9 cellular contexts compared by ENCODE assay signal in the genomic region with DNA sequence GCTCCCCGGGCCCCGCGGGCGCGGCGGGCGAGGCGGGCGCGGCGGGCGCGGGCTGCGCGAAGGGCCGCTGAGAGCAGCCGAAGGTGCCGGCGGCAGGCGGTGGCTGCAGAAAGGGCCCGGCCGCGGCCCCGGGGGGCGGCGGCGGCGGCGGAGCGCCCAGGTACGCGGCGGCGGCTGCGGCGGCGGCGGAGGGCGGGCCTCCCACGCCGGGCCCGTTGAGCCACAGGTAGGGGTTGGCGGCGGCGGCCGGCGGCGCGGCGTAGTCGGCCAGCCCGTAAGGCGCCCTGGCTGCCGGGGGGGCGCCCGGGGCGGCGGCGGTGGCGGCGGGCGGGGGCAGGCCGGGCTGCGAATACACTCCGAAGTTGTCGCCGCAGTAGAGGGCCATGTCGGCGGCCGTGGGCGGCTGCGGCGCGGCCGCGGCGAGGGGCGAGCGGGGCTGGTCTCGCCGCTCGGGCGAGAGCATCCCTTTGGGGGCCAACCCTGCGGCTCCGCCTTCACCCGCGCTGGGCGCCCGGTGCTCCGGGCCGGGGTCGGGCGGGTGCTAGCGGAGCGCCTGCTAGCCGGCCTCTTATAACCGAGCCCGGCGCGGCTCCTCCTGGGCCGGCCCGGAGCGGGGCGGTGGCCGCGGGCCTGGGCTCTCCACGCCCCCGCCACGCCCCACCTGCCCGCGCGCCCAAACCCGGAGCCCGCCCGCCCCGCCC. TPM values are rescaled to one million over a fixed set of nuclear protein-coding genes. Genes with fewer than 3 reads are reported as not detected.
DNase-seq lines count a peak whose midpoint lies in the region; ATAC-seq and TF ChIP-seq lines count a peak whose summit lies in the region.
"Had no signal": no experiment of that assay in that cellular context is flagged by ENCODE, and none has a peak within 500 bp of the region (broad histone marks: within the 10 kb centered on the region; RNA-seq: fewer than 3 reads in every experiment).

Gene FOXI3 (minus strand): TSS at position 543 of the 701 bp plus-strand sequence. CDS start 158 bp downstream, at position 385.

- H3K4me3 ChIP-seq in heart left ventricle (peak within 1 kb of the TSS in 7 of 12 donors; percentile 13 to 48 (median 36)), right atrium auricular region (peak within 1 kb of the TSS in 1 of 2 donors; percentile 39), urinary bladder (ENCODE audit: low read depth, low read length) (peak within 1 kb of the TSS; percentile 61)

- H3K9me3 ChIP-seq in heart left ventricle = no peaks in the 10 kb centered on the region
- H3K9me3 ChIP-seq in right atrium auricular region = no peaks in the 10 kb centered on the region

- no peak for DNase-seq in heart left ventricle
- no peak for DNase-seq in right atrium auricular region (ENCODE audit: low spot score)
- DNase-seq in activated T-cell treated with anti-CD3 and anti-CD28 coated beads, Interleukin-2, amount 50 U/mL, for 48 hours = peak; percentile 18 to 28
- no peak for DNase-seq in left colon
- DNase-seq in DMS153 (lab: John Stamatoyannopoulos, UW) = no peak

- no peak within 1 kb of the TSS for H3K27ac ChIP-seq in heart left ventricle
- no peak within 1 kb of the TSS for H3K27ac ChIP-seq in right atrium auricular region
- no peak within 1 kb of the TSS for H3K27ac ChIP-seq in urinary bladder (ENCODE audit: low read depth)

- ATAC-seq in heart left ventricle (peak in 1 of 4 donors; percentile 27), left colon (peak; percentile 50), GM21529 (IDR thresholded peaks at IDR 0.05; ENCODE audit: unreplicated experiment) (no peak), HG02763 (IDR thresholded peaks at IDR 0.05; ENCODE audit: unreplicated experiment) (no peak)

- H3K27me3 ChIP-seq in heart left ventricle (peaks cover 37 to 96% (median 78%) of the 10 kb centered on the region in 9 donors), right atrium auricular region (peaks cover 11 to 36% of the 10 kb centered on the region in 2 donors)

- no peaks in the 10 kb centered on the region for H3K36me3 ChIP-seq in heart left ventricle
- H3K36me3 ChIP-seq in right atrium auricular region = no peaks in the 10 kb centered on the region
- H3K36me3 ChIP-seq in urinary bladder (ENCODE audit: insufficient read depth) = no peaks in the 10 kb centered on the region

- H3K4me1 ChIP-seq in heart left ventricle = peaks cover 0 to 14% (median 0%) of the 10 kb centered on the region in 12 donors
- H3K4me1 ChIP-seq in right atrium auricular region = peaks cover 0 to 9% of the 10 kb centered on the region in 2 donors
- H3K4me1 ChIP-seq in urinary bladder (ENCODE audit: insufficient read depth) = no peaks in the 10 kb centered on the region

- 1 to 6% (median 2%) methylated on average over 10 to 116 of the region's 116 CpGs for WGBS in heart left ventricle, 4 donors
- WGBS in urinary bladder = under 1% methylated on average over 91 of the region's 116 CpGs

- TF ChIP-seq CTCF in heart left ventricle (IDR thresholded peaks at IDR 0.05) (no peak), right atrium auricular region (IDR thresholded peaks at IDR 0.05) (no peak)

- intact Hi-C loops in heart left ventricle (cut with DNase I) (no loop called here), left colon (cut with DNase I, micrococcal nuclease) (no loop called here)

- TF ChIP-seq POLR2A in heart left ventricle (IDR thresholded peaks at IDR 0.05) = no peak

RNA-seq across cellular contexts. Expression of gene FOXI3, which starts in this region (rescaled TPM):
- total RNA-seq in heart left ventricle (not detected), right atrium auricular region (not detected), left colon (not detected), urinary bladder (not detected)
- polyA plus RNA-seq in heart left ventricle (not detected), urinary bladder (not detected)
- total RNA-seq: mononuclear cell had no signal

Comparison
In these comparisons a context has a peak if more than half of its experiments do, and no peak if none do; other contexts are left out.
1. Peak in ATAC-seq in left colon; RNA of the gene not detected or under 1 TPM.
2. DNase-seq: peak in activated T-cell treated with anti-CD3 and anti-CD28 coated beads, Interleukin-2, amount 50 U/mL, for 48 hours (2 of 2); none in heart left ventricle (0 of 5), right atrium auricular region (single experiment), left colon (0 of 2) and DMS153 (single experiment).